1 cellular context compared by ENCODE assay signal in genomic region chrX:115560978-115561604, GRCh38.
TF ChIP-seq lines count a peak whose summit lies in the region.

Gene PLS3, plus strand, starts transcription at chrX:115561174. Its CDS starts 49,077 bp downstream, at chrX:115610251.

TF ChIP-seq in GM12878, 131 proteins besides CTCF, POLR2A, EP300 and RAD21 (continued from another document):
- no peak for TF ChIP-seq ZBTB40 (IDR thresholded peaks at IDR 0.05; ENCODE audit: borderline replicate concordance)
- TF ChIP-seq CEBPZ (IDR thresholded peaks at IDR 0.05; ENCODE audit: low read depth, low read length): no peak
- TF ChIP-seq MEF2A (IDR thresholded peaks at IDR 0.05; ENCODE audit: insufficient read depth, low read depth, low read length): no peak
- TF ChIP-seq ZNF622 (IDR thresholded peaks at IDR 0.05): no peak
- no peak; a peak in 2 of 4 replicates for TF ChIP-seq IKZF2 (IDR thresholded peaks at IDR 0.05)
- TF ChIP-seq BHLHE40 (IDR thresholded peaks at IDR 0.05; ENCODE audit: borderline replicate concordance in 1 of 2, low read depth in 2 of 2, low read length in 1 of 2): peak; percentile 25 to 54; a peak in 2 of 4 replicates
- TF ChIP-seq DPF2 (IDR thresholded peaks at IDR 0.05): 0 out of 2 replicates have a peak, but pooled peaks have one; percentile 45
- TF ChIP-seq IRF3 (IDR thresholded peaks at IDR 0.05): no peak
- TF ChIP-seq ZNF207 (IDR thresholded peaks at IDR 0.05; ENCODE audit: borderline replicate concordance): no peak
